Comparison of ENCODE assay signal across 29 cellular contexts in the genomic region with DNA sequence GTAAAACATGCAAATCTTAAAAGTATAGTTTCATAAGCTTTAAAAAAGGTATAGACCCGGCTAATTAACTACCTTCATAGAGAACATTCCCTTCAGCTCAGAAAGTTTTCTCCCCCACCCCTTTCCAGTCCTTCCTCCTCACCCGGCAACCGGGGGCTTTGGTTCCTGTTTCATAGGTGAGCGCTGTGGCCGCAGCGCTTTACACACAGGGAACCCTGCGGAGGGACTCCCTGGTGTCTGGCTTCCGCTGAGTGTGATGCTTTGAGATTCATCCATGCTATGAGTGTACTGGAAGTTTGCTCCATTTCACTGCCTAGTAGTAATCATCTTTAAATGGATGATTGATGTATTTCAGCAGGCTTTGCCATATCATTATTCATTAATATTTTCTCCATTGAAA. TPM values are rescaled to one million over a fixed set of nuclear protein-coding genes. Genes with fewer than 3 reads are reported as not detected.
"Had no signal": no experiment of that assay in that cellular context is flagged by ENCODE, and none has a peak within 500 bp of the region (broad histone marks: within the 10 kb centered on the region; RNA-seq: fewer than 3 reads in every experiment).

No MANE protein-coding gene starts in this region.

- ATAC-seq: activated CD8-positive, alpha-beta T cell treated with anti-CD3 and anti-CD28 coated beads for 36 hours had no signal

- H3K36me3 ChIP-seq: ascending aorta, cardiac muscle cell, colonic mucosa, MG63, Peyer's patch, SJSA1, WERI-Rb-1 had no signal

- H3K27ac ChIP-seq: ascending aorta, cardiac muscle cell, colonic mucosa, Peyer's patch, SJSA1, WERI-Rb-1 had no signal

- DNase-seq: activated CD4-positive, alpha-beta T cell treated with anti-CD3 and anti-CD28 coated beads, Interleukin-2, amount 10 ng/mL, durations not matched to agents 24 days and 14 days; activated CD4-positive, alpha-beta T cell treated with anti-CD3 and anti-CD28 coated beads, Interleukin-2, amount 50 U/mL, for 4 hours; activated CD8-positive, alpha-beta T cell treated with anti-CD3 and anti-CD28 coated beads for 36 hours; activated gamma-delta T cell; activated naive CD4-positive, alpha-beta T cell treated with Interleukin-2 at 50 U/mL for 16 hours; activated naive CD8-positive, alpha-beta T cell treated with anti-CD3 and anti-CD28 coated beads, Interleukin-2, amount 10 ng/mL, durations not matched to agents 7 days and 5 days; activated T-cell treated with anti-CD3 and anti-CD28 coated beads, Interleukin-2, amount 50 U/mL, for 24 hours; amygdala; colonic mucosa; Kasumi-1; KG1; MG63; NCI-H1092; NCI-H1694 treated with DMSO at 0.1 percent for 48 hours; NCI-H2029; NCI-H345; NCI-H524 treated with DMSO at 0.1 percent for 48 hours; NK-92 treated with Interleukin-12 subunit alpha and Interleukin-12 subunit beta, amount 100 ng/mL, for 24 hours; Peyer's patch; RPMI8226; SHP77 treated with DMSO at 0.1 percent for 48 hours; SW 1271; T-helper 1 cell; T-helper 2 cell; T-helper 9 cell; WERI-Rb-1 had no signal

- H3K4me3 ChIP-seq: ascending aorta, cardiac muscle cell, colonic mucosa, MG63, Peyer's patch, SJSA1 had no signal

- H3K27me3 ChIP-seq: ascending aorta, cardiac muscle cell, colonic mucosa, Peyer's patch, SJSA1 had no signal

- H3K4me1 ChIP-seq: ascending aorta, colonic mucosa, Peyer's patch, SJSA1 had no signal

- H3K9me3 ChIP-seq: ascending aorta, colonic mucosa, MG63, Peyer's patch, SJSA1 had no signal

RNA-seq across cellular contexts. Expression of a gene that starts 26.0 kb away (rescaled TPM):
- total RNA-seq: ascending aorta, cardiac muscle cell had no signal
- polyA plus RNA-seq: cardiac muscle cell had no signal
